Comparison of ENCODE assay signal across 1 cellular context in genomic region chr2:65383571-65384488, GRCh38.
TF ChIP-seq lines count a peak whose summit lies in the region.

No MANE protein-coding gene starts in this region.

TF ChIP-seq in SK-N-SH treated with all-trans-retinoic acid at 6 μM for 48 hours, 23 proteins besides CTCF, POLR2A, EP300 and RAD21 (continued from another document):
- TF ChIP-seq TSHZ2 (CRISPR knock-in tag; IDR thresholded peaks at IDR 0.05): no peak
TF ChIP-seq in SK-N-SH treated with all-trans-retinoic acid at 6 μM for 48 hours: peak in this region for 0.
